In genomic region chr2:85681354-85681728, GRCh38 we compare ENCODE assay signal across 17 cellular contexts. TPM values are rescaled to one million over a fixed set of nuclear protein-coding genes. Genes with fewer than 3 reads are reported as not detected.
DNase-seq lines count a peak whose midpoint lies in the region; ATAC-seq, FAIRE-seq and TF ChIP-seq lines count a peak whose summit lies in the region.
"Had no signal": no experiment of that assay in that cellular context is flagged by ENCODE, and none has a peak within 500 bp of the region (broad histone marks: within the 10 kb centered on the region; RNA-seq: fewer than 3 reads in every experiment).

No MANE protein-coding gene starts in this region.

- CTCF ChIA-PET in HepG2 (lab: Yijun Ruan, JAX; ENCODE audit: low intra/inter-chr PET ratio, low total read pairs): no interaction called here

- no peak overlapping the region for H3K27ac Mint-ChIP-seq in astrocyte (ENCODE audit: unreplicated experiment)
- H3K27ac Mint-ChIP-seq: activated naive CD4-positive, alpha-beta T cell treated with anti-CD3 and anti-CD28 coated beads for 36 hours; stimulated activated naive B cell treated with anti-CD40 and anti-IgM and Interleukin-4, amounts not matched to agents 10 μg/mL and 1 μg/mL and 100 μg/mL, for 72 hours had no signal

- peaks cover 2 to 8% (median 5%) of the 10 kb centered on the region in 4 donors for H3K4me1 ChIP-seq in liver (ENCODE audit: control insufficient read depth in 4 of 4, insufficient read depth in 4 of 4, low read length in 3 of 4)
- peaks cover 8% of the 10 kb centered on the region; the same call in 1 of the 2 replicates for H3K4me1 ChIP-seq in HepG2 (ENCODE audit: insufficient read depth, low read length)
- peaks cover 3% of the 10 kb centered on the region for H3K4me1 ChIP-seq in astrocyte (ENCODE audit: insufficient read depth, low read length)
- peaks cover 0 to 24% of the 10 kb centered on the region in 2 donors for H3K4me1 ChIP-seq in lung (ENCODE audit: control insufficient read depth in 2 of 2, insufficient read depth in 2 of 2, low read length in 2 of 2)
- H3K4me1 ChIP-seq in osteoblast (ENCODE audit: insufficient read depth, low read length): peaks cover 17% of the 10 kb centered on the region

- H4K20me1 ChIP-seq in HepG2 (ENCODE audit: insufficient read depth, low read length) (peaks cover 2% of the 10 kb centered on the region; the same call in 1 of the 2 replicates), astrocyte (ENCODE audit: insufficient read depth, low read length) (no peaks in the 10 kb centered on the region), osteoblast (ENCODE audit: insufficient read depth, low read length) (no peaks in the 10 kb centered on the region)

- no peak overlapping the region for H3K4me3 Mint-ChIP-seq in astrocyte (ENCODE audit: unreplicated experiment)
- H3K4me3 Mint-ChIP-seq: activated naive CD4-positive, alpha-beta T cell treated with anti-CD3 and anti-CD28 coated beads for 36 hours; stimulated activated naive B cell treated with anti-CD40 and anti-IgM and Interleukin-4, amounts not matched to agents 10 μg/mL and 1 μg/mL and 100 μg/mL, for 72 hours had no signal

- peaks cover 15% of the 10 kb centered on the region for H3K27me3 Mint-ChIP-seq in astrocyte (ENCODE audit: low read depth, unreplicated experiment)

- no peak for DNase-seq in HepG2 (ENCODE audit: low spot score)
- DNase-seq in astrocyte (ENCODE audit: low read depth): no peak
- DNase-seq in lung (ENCODE audit: low spot score): no peak
- DNase-seq in Ammon's horn (ENCODE audit: low spot score): no peak
- DNase-seq in COLO829 (ENCODE audit: low spot score): no peak
- DNase-seq in osteoblast (ENCODE audit: insufficient read length, low spot score, missing footprints): no peak
- DNase-seq: activated naive CD4-positive, alpha-beta T cell treated with anti-CD3 and anti-CD28 coated beads for 36 hours; MV-4-11; stimulated activated CD4-positive, alpha-beta T cell treated with anti-CD3 and anti-CD28 coated beads, Interleukin-4, amount 100 ng/mL, for 24 hours; stimulated activated naive B cell treated with anti-CD40 and anti-IgM and Interleukin-4, amounts not matched to agents 10 μg/mL and 1 μg/mL and 100 μg/mL, for 72 hours had no signal

- TF ChIP-seq CTCF in liver (IDR thresholded peaks at IDR 0.05; ENCODE audit: low read depth, low read length, missing input control) (no peak), HepG2 (CRISPR knock-in tag; IDR thresholded peaks at IDR 0.05) (no peak), astrocyte (IDR thresholded peaks at IDR 0.05; ENCODE audit: insufficient read depth, low read depth, low read length) (no peak), lung (IDR thresholded peaks at IDR 0.05; ENCODE audit: control extremely low read depth, extremely low read depth) (no peak), osteoblast (IDR thresholded peaks at IDR 0.05; ENCODE audit: extremely low read depth, low read depth, low read length) (no peak)

- FAIRE-seq in HepG2 (lab: Jason Lieb, UNC) (no peak), astrocyte (lab: Jason Lieb, UNC) (no peak)
- FAIRE-seq: G401.6, H54 had no signal

- TF ChIP-seq EP300 in HepG2 (IDR thresholded peaks at IDR 0.05; ENCODE audit: low read depth in 2 of 2, low read length in 2 of 2): no peak
- no peak for TF ChIP-seq EP300 in HepG2 (CRISPR knock-in tag; IDR thresholded peaks at IDR 0.05; ENCODE audit: borderline replicate concordance)

- no peak overlapping the region for H3K4me3 ChIP-seq in liver (ENCODE audit: low read depth in 1 of 3, low read length in 3 of 3)
- no peak overlapping the region for H3K4me3 ChIP-seq in HepG2 (replicated peaks in 1 of 3; ENCODE audit: insufficient read depth in 1 of 3, low read depth in 2 of 3, low read length in 3 of 3)
- no peak overlapping the region for H3K4me3 ChIP-seq in astrocyte (ENCODE audit: insufficient read depth, low read depth, low read length)
- no peak overlapping the region for H3K4me3 ChIP-seq in lung
- H3K4me3 ChIP-seq in osteoblast (ENCODE audit: insufficient read depth, low read length): no peak overlapping the region

- no peak for TF ChIP-seq POLR2A in HepG2 (IDR thresholded peaks at IDR 0.05; ENCODE audit: insufficient read depth in 1 of 2, low read depth in 2 of 2, low read length in 2 of 2)

- no peaks in the 10 kb centered on the region for H3K36me3 ChIP-seq in liver (ENCODE audit: control insufficient read depth in 4 of 4, insufficient read depth in 3 of 4, low read depth in 1 of 4, low read length in 3 of 4)
- H3K36me3 ChIP-seq in HepG2 (replicated peaks in 1 of 2; ENCODE audit: control insufficient read depth in 1 of 2, insufficient read depth in 2 of 2, low read length in 2 of 2): no peaks in the 10 kb centered on the region
- H3K36me3 ChIP-seq in astrocyte (ENCODE audit: insufficient read depth, low read length): no peaks in the 10 kb centered on the region
- H3K36me3 ChIP-seq in lung (ENCODE audit: control insufficient read depth in 2 of 2, insufficient read depth in 2 of 2, low read length in 2 of 2): no peaks in the 10 kb centered on the region
- H3K36me3 ChIP-seq in osteoblast (ENCODE audit: insufficient read depth, low read length): no peaks in the 10 kb centered on the region

- no TSS peak for BruUV-seq in HepG2 (replicated peaks; lab: Mats Ljungman, UMichigan)

- intact Hi-C loops in HepG2 (cut with micrococcal nuclease; ENCODE audit: unreplicated experiment): no loop called here

- H2AFZ ChIP-seq in HepG2 (ENCODE audit: low read length) (no peak overlapping the region), astrocyte (ENCODE audit: low read depth, low read length) (no peak overlapping the region), osteoblast (ENCODE audit: low read length) (no peak overlapping the region)

- WGBS in liver: 66% methylated on average over 4 of the region's 4 CpGs
- WGBS in HepG2 (ENCODE audit: low lambda C conversion rate): 9% methylated on average over 4 of the region's 4 CpGs
- 77 to 95% methylated on average over 4 of the region's 4 CpGs for WGBS in lung, 2 donors

- no peaks in the 10 kb centered on the region for H3K9me3 Mint-ChIP-seq in astrocyte (ENCODE audit: unreplicated experiment)
- H3K9me3 Mint-ChIP-seq: activated naive CD4-positive, alpha-beta T cell treated with anti-CD3 and anti-CD28 coated beads for 36 hours; stimulated activated naive B cell treated with anti-CD40 and anti-IgM and Interleukin-4, amounts not matched to agents 10 μg/mL and 1 μg/mL and 100 μg/mL, for 72 hours had no signal

- in situ Hi-C loops in HepG2 (cut with HindIII; ENCODE audit: extremely low pct_ligation_motif_present, low pct_unique_long_range_greater_than_20kb): no loop called here

- H3K9ac ChIP-seq in liver (ENCODE audit: low read depth in 1 of 2, low read length in 2 of 2): no peak overlapping the region
- no peak overlapping the region for H3K9ac ChIP-seq in HepG2 (ENCODE audit: insufficient read depth, low read depth, low read length)
- H3K9ac ChIP-seq in astrocyte (ENCODE audit: low read length): no peak overlapping the region

- peaks cover 5% of the 10 kb centered on the region for H3K4me1 Mint-ChIP-seq in astrocyte (ENCODE audit: low read depth, unreplicated experiment)

- H3K79me2 ChIP-seq in HepG2 (ENCODE audit: insufficient read depth, low read length) (no peaks in the 10 kb centered on the region), astrocyte (ENCODE audit: insufficient read depth, low read length) (no peaks in the 10 kb centered on the region), osteoblast (ENCODE audit: insufficient read depth, low read length) (no peaks in the 10 kb centered on the region)

- H3K4me2 ChIP-seq in HepG2 (ENCODE audit: low read depth, low read length) (no peak overlapping the region), astrocyte (ENCODE audit: low read length) (peak overlapping the region; percentile 12), osteoblast (ENCODE audit: insufficient read depth, low read length) (no peak overlapping the region)

- H3K27me3 ChIP-seq in liver (ENCODE audit: control insufficient read depth in 4 of 4, insufficient read depth in 4 of 4, low read length in 3 of 4): no peaks in the 10 kb centered on the region
- H3K27me3 ChIP-seq in HepG2 (ENCODE audit: control insufficient read depth in 1 of 2, insufficient read depth in 2 of 2, low read length in 2 of 2): peaks cover 1 to 21% of the 10 kb centered on the region in 2 experiments; a peak in 3 of 5 replicates
- H3K27me3 ChIP-seq in astrocyte (ENCODE audit: insufficient read depth, low read length): no peaks in the 10 kb centered on the region
- no peaks in the 10 kb centered on the region for H3K27me3 ChIP-seq in lung (ENCODE audit: control insufficient read depth, insufficient read depth)
- H3K27me3 ChIP-seq in osteoblast (ENCODE audit: insufficient read depth, low read length): no peaks in the 10 kb centered on the region

- TF ChIP-seq RAD21 in liver (IDR thresholded peaks at IDR 0.05) (no peak), HepG2 (CRISPR knock-in tag; IDR thresholded peaks at IDR 0.05) (no peak)

- H3K36me3 Mint-ChIP-seq in astrocyte (ENCODE audit: low read depth, unreplicated experiment): no peaks in the 10 kb centered on the region
- H3K36me3 Mint-ChIP-seq: stimulated activated naive B cell treated with anti-CD40 and anti-IgM and Interleukin-4, amounts not matched to agents 10 μg/mL and 1 μg/mL and 100 μg/mL, for 72 hours had no signal

- POLR2A ChIA-PET in HepG2 (lab: Yijun Ruan, JAX): no interaction called here

- H3K27ac ChIP-seq in liver (ENCODE audit: low read depth in 1 of 2, low read length in 2 of 2) (no peak overlapping the region), HepG2 (ENCODE audit: extremely low read length, insufficient read depth, low read length) (no peak overlapping the region), astrocyte (ENCODE audit: low read depth, low read length) (no peak overlapping the region), lung (ENCODE audit: low read depth in 1 of 2, low read length in 1 of 2) (peak overlapping the region; percentile 46 to 70), osteoblast (ENCODE audit: low read depth, low read length) (no peak overlapping the region)
- H3K27ac ChIP-seq: C4-2B had no signal

- ATAC-seq in HepG2 (no peak), lung (ENCODE audit: insufficient read depth, low FRiP score) (no peak)
- ATAC-seq: stimulated activated naive B cell treated with anti-CD40 and anti-IgM and Interleukin-4, amounts not matched to agents 10 μg/mL and 1 μg/mL and 100 μg/mL, for 72 hours had no signal

- H3K9me3 ChIP-seq in liver (ENCODE audit: control insufficient read depth in 4 of 4, low read length in 3 of 4) (no peaks in the 10 kb centered on the region), HepG2 (ENCODE audit: low read length) (no peaks in the 10 kb centered on the region), astrocyte (ENCODE audit: insufficient read depth, low read depth, low read length) (no peaks in the 10 kb centered on the region), lung (ENCODE audit: control insufficient read depth in 2 of 2, insufficient read depth in 1 of 2, low read length in 1 of 2) (no peaks in the 10 kb centered on the region), osteoblast (ENCODE audit: low read depth, low read length) (no peaks in the 10 kb centered on the region)

RNA-seq across cellular contexts. Expression of gene GNLY, which starts 12.8 kb away (rescaled TPM):
- total RNA-seq in liver (under 1 TPM in 1 of 2 donors, not detected in 1; 0.75 TPM), HepG2 (2016; rRNA removed; fragmentation: Illumina TruSeq; extraction: Trizol) (not detected in 2 replicates), astrocyte (not detected in 2 replicates), lung (10 to 100 TPM in 1 of 2 donors, not detected in 1; 12.1 TPM), osteoblast (not detected in 2 replicates)
- polyA plus RNA-seq in liver (1 to 10 TPM; 1.3 to 4.8 TPM), HepG2 (2011; rRNA removed) (not detected in 2 replicates), lung (10 to 100 TPM in 1 of 2 donors, 1 to 10 TPM in 1; 9.0 to 13.6 TPM)
- total RNA-seq in HepG2 (2016; cell fraction: cytosol; rRNA removed; fragmentation: Illumina TruSeq; extraction: Trizol; ENCODE audit: low read depth): not detected in 2 replicates
- total RNA-seq in HepG2 (2016; cell fraction: insoluble cytoplasmic fraction; rRNA removed; fragmentation: Illumina TruSeq; extraction: Trizol): not detected in 2 replicates
- total RNA-seq in HepG2 (2016; cell fraction: membrane; rRNA removed; fragmentation: Illumina TruSeq; extraction: Trizol): not detected in 2 replicates
- total RNA-seq in HepG2 (2016; cell fraction: nucleus; rRNA removed; fragmentation: Illumina TruSeq; extraction: Trizol): not detected in 2 replicates
- polyA plus RNA-seq in HepG2 (2011; cell fraction: cytosol; rRNA removed): not detected in 2 replicates
- 0.23 TPM in 1 of 2 replicates, not detected in the other for polyA plus RNA-seq in HepG2 (2011; cell fraction: nucleus; rRNA removed)
- polyA plus RNA-seq in HepG2 (2012): 0.07 and 0.16 TPM in 2 replicates
- polyA plus RNA-seq in HepG2 (2016; cell fraction: cytosol; fragmentation: Illumina TruSeq; extraction: Trizol; ENCODE audit: low read depth): not detected in 2 replicates
- polyA plus RNA-seq in HepG2 (2016; cell fraction: insoluble cytoplasmic fraction; fragmentation: Illumina TruSeq; extraction: Trizol; ENCODE audit: low read depth): not detected in 2 replicates
- not detected in 2 replicates for polyA plus RNA-seq in HepG2 (2016; cell fraction: membrane; fragmentation: Illumina TruSeq; extraction: Trizol; ENCODE audit: low read depth)
- not detected in 2 replicates for polyA plus RNA-seq in HepG2 (2016; cell fraction: nucleus; fragmentation: Illumina TruSeq; extraction: Trizol; ENCODE audit: insufficient read depth, low read depth)
- not detected in 2 replicates for polyA minus RNA-seq in HepG2 (2011; rRNA and poly(A)+ RNA removed; ENCODE audit: low replicate concordance)
- polyA minus RNA-seq in HepG2 (2011; cell fraction: cytosol; rRNA and poly(A)+ RNA removed): not detected in 2 replicates
- not detected in 2 replicates for polyA minus RNA-seq in HepG2 (2011; cell fraction: nucleus; rRNA and poly(A)+ RNA removed)
- total RNA-seq: cerebellum, HT-29 had no signal
- polyA plus RNA-seq: fibroblast of lung had no signal

RNA-seq across cellular contexts. Expression of gene SFTPB, which starts 13.3 kb away (rescaled TPM):
- not detected for total RNA-seq in liver
- not detected for polyA plus RNA-seq in liver
- not detected in 2 replicates for total RNA-seq in HepG2 (2016; rRNA removed; fragmentation: Illumina TruSeq; extraction: Trizol)
- total RNA-seq in HepG2 (2016; cell fraction: cytosol; rRNA removed; fragmentation: Illumina TruSeq; extraction: Trizol; ENCODE audit: low read depth): not detected in 2 replicates
- total RNA-seq in HepG2 (2016; cell fraction: insoluble cytoplasmic fraction; rRNA removed; fragmentation: Illumina TruSeq; extraction: Trizol): not detected in 2 replicates
- not detected in 2 replicates for total RNA-seq in HepG2 (2016; cell fraction: membrane; rRNA removed; fragmentation: Illumina TruSeq; extraction: Trizol)
- not detected in 2 replicates for total RNA-seq in HepG2 (2016; cell fraction: nucleus; rRNA removed; fragmentation: Illumina TruSeq; extraction: Trizol)
- not detected in 2 replicates for polyA plus RNA-seq in HepG2 (2011; rRNA removed)
- not detected in 2 replicates for polyA plus RNA-seq in HepG2 (2011; cell fraction: cytosol; rRNA removed)
- polyA plus RNA-seq in HepG2 (2011; cell fraction: nucleus; rRNA removed): not detected in 2 replicates
- not detected in 2 replicates for polyA plus RNA-seq in HepG2 (2012)
- not detected in 2 replicates for polyA plus RNA-seq in HepG2 (2016; cell fraction: cytosol; fragmentation: Illumina TruSeq; extraction: Trizol; ENCODE audit: low read depth)
- not detected in 2 replicates for polyA plus RNA-seq in HepG2 (2016; cell fraction: insoluble cytoplasmic fraction; fragmentation: Illumina TruSeq; extraction: Trizol; ENCODE audit: low read depth)
- not detected in 2 replicates for polyA plus RNA-seq in HepG2 (2016; cell fraction: membrane; fragmentation: Illumina TruSeq; extraction: Trizol; ENCODE audit: low read depth)
- polyA plus RNA-seq in HepG2 (2016; cell fraction: nucleus; fragmentation: Illumina TruSeq; extraction: Trizol; ENCODE audit: insufficient read depth, low read depth): not detected in 2 replicates
- not detected in 2 replicates for polyA minus RNA-seq in HepG2 (2011; rRNA and poly(A)+ RNA removed; ENCODE audit: low replicate concordance)
- polyA minus RNA-seq in HepG2 (2011; cell fraction: cytosol; rRNA and poly(A)+ RNA removed): not detected in 2 replicates
- not detected in 2 replicates for polyA minus RNA-seq in HepG2 (2011; cell fraction: nucleus; rRNA and poly(A)+ RNA removed)
- not detected in 2 replicates for total RNA-seq in astrocyte
- over 10,000 TPM in 1 of 2 donors, 1,000 to 10,000 TPM in 1; 6,615 to 19,115 TPM for total RNA-seq in lung
- over 10,000 TPM; 12,892 to 14,488 TPM for polyA plus RNA-seq in lung
- total RNA-seq in osteoblast: not detected in 2 replicates
- total RNA-seq: activated naive CD4-positive, alpha-beta T cell treated with anti-CD3 and anti-CD28 coated beads for 36 hours; fibroblast of lung; HT-29 had no signal
- polyA plus RNA-seq: fibroblast of lung had no signal

Comparison
In these comparisons a context has a peak if more than half of its experiments do, and no peak if none do; other contexts are left out.
1. H3K27ac ChIP-seq: peak in lung (2 of 2); none in liver (0 of 2), HepG2 (single experiment), astrocyte (single experiment) and osteoblast (single experiment).
2. RNA of gene SFTPB, which starts 13.3 kb away (total RNA-seq): 6,615 to 19,115 TPM in lung; not detected in liver, not detected in HepG2, not detected in astrocyte and not detected in osteoblast; every median in the first group is over 1,000 times any median in the second.